In the genomic region with DNA sequence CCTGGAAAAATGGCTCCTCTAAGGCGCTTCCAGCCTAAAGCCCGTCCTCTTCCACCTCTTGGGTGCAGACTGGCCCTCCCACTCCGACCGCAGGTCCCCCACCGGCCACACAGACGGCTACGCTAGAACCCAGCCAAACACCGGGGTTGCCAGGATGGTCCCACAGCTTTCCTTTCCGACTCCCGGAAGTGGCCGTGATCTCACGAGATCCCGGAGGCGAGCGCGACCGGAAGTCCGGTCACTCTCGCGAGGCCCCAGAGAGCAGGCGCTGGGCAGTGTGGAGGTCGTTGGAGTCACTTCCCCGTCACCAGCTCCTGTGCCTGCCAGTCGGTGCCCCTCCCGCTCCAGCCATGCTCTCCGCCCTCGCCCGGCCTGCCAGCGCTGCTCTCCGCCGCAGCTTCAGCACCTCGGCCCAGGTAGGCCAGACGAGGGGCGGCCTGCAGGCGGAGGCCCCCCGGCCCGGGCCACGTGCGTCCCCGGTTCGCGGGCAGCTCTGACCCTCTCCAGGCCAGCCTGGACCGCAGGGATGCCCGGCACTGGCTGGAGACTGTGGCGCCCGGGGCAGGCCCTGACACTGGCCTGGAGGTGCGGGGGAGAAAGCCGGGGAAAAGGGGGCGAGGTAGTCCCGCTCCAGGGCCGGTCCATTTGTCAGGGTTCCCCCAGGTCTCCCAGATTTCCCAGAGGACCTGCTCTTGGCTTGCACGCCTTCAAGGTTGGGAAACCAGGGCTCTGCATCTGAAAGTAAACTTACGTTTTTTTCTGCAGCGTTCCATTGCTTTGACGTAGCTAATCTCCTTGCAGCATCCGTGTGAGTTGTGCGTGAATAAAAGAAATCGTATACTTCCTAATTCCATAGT, we compare ENCODE assay signal across 1 cellular context.
TF ChIP-seq lines count a peak whose summit lies in the region.

MDH2 (plus strand) TSS at position 296 of the 857 bp plus-strand sequence; CDS start at position 351, 55 bp downstream.
STYXL1 (minus strand) TSS at position 190 of the 857 bp plus-strand sequence. CDS start 17,477 bp downstream, outside the sequence.

TF ChIP-seq in K562, 482 proteins besides CTCF, POLR2A, EP300 and RAD21 (continued from another document and continues in another):
- TF ChIP-seq SPI1 (IDR thresholded peaks at IDR 0.05; ENCODE audit: borderline replicate concordance, low read depth, low read length) (peak; percentile 47; the same call in 1 of the 2 replicates), ZNF507 (tag; conservative IDR thresholded peaks at IDR 0.05) (no peak), ZNF717 (CRISPR knock-in tag; IDR thresholded peaks at IDR 0.05) (no peak), PTRF (tag; IDR thresholded peaks at IDR 0.05) (no peak), BDP1 (IDR thresholded peaks at IDR 0.05; ENCODE audit: insufficient read depth, insufficient read length) (no peak), ZBTB9 (CRISPR knock-in tag; IDR thresholded peaks at IDR 0.05) (0 out of 2 replicates have a peak, but pooled peaks have one; percentile 45), SAFB (IDR thresholded peaks at IDR 0.05; ENCODE audit: borderline replicate concordance, low read depth, low read length) (0 out of 2 replicates have a peak, but pooled peaks have one; percentile 14), ASH1L (IDR thresholded peaks at IDR 0.05; ENCODE audit: borderline replicate concordance, low read depth, partially characterized antibody) (peak; percentile 86), GTF2F1 (IDR thresholded peaks at IDR 0.05; ENCODE audit: low read depth, low read length) (peak; percentile 86; the same call in 1 of the 2 replicates), STAT5A (IDR thresholded peaks at IDR 0.05; ENCODE audit: borderline replicate concordance, low read length) (no peak), MAZ (CRISPR knock-in tag; conservative IDR thresholded peaks at IDR 0.05 in 1 of 2, IDR thresholded peaks at IDR 0.05 in 1 of 2) (peak; percentile 73 to 83), L3MBTL2 (IDR thresholded peaks at IDR 0.05) (peak; percentile 78; the same call in 1 of the 2 replicates), HNRNPH1 (optimal IDR thresholded peaks at IDR 0.05; ENCODE audit: low read depth, low read length) (no peak), ARID1B (IDR thresholded peaks at IDR 0.05) (peak; percentile 26; the same call in 1 of the 2 replicates), SMARCB1 (IDR thresholded peaks at IDR 0.05; ENCODE audit: insufficient read length, low read depth) (no peak), ZNF274 (IDR thresholded peaks at IDR 0.05; ENCODE audit: borderline replicate concordance, low read depth, low read length) (peak; percentile 54; the same call in 1 of the 2 replicates), ZNF354B (CRISPR knock-in tag; IDR thresholded peaks at IDR 0.05) (no peak), TAF15 (IDR thresholded peaks at IDR 0.05; ENCODE audit: low read depth, low read length) (no peak), ZFX (CRISPR knock-in tag; IDR thresholded peaks at IDR 0.05) (peak; percentile 97), HCFC1 (IDR thresholded peaks at IDR 0.05; ENCODE audit: low read depth, low read length) (peak; percentile 85), RBM14 (IDR thresholded peaks at IDR 0.05; ENCODE audit: borderline replicate concordance, insufficient read depth, low read depth, low read length) (0 out of 2 replicates have a peak, but pooled peaks have one; percentile 31), NFRKB (IDR thresholded peaks at IDR 0.05; ENCODE audit: low read depth) (peak; percentile 62), FOXP1 (CRISPR knock-in tag; IDR thresholded peaks at IDR 0.05) (no peak), DLX4 (CRISPR knock-in tag; IDR thresholded peaks at IDR 0.05) (no peak), ZC3H4 (CRISPR knock-in tag; IDR thresholded peaks at IDR 0.05; ENCODE audit: borderline replicate concordance) (no peak; the same call in 1 of the 2 replicates), JUND (IDR thresholded peaks at IDR 0.05; ENCODE audit: borderline replicate concordance, low read depth, low read length) (peak; percentile 66), JUND (tag; IDR thresholded peaks at IDR 0.05; ENCODE audit: borderline replicate concordance, low read depth, low read length) (peak; percentile 38; the same call in 1 of the 3 replicates), GABPB1 (CRISPR knock-in tag; IDR thresholded peaks at IDR 0.05) (peak; percentile 98), ARID3A (IDR thresholded peaks at IDR 0.05; ENCODE audit: borderline replicate concordance, low read depth, low read length) (no peak), ATF3 (IDR thresholded peaks at IDR 0.05) (0 out of 2 replicates have a peak, but pooled peaks have one; percentile 14), ATF3 (CRISPR knock-in tag; conservative IDR thresholded peaks at IDR 0.05) (no peak), NR2F6 (CRISPR knock-in tag; IDR thresholded peaks at IDR 0.05) (no peak), GTF2B (IDR thresholded peaks at IDR 0.05; ENCODE audit: extremely low read depth, insufficient read length) (peak; percentile 55)
- TF ChIP-seq, protein P1, sequence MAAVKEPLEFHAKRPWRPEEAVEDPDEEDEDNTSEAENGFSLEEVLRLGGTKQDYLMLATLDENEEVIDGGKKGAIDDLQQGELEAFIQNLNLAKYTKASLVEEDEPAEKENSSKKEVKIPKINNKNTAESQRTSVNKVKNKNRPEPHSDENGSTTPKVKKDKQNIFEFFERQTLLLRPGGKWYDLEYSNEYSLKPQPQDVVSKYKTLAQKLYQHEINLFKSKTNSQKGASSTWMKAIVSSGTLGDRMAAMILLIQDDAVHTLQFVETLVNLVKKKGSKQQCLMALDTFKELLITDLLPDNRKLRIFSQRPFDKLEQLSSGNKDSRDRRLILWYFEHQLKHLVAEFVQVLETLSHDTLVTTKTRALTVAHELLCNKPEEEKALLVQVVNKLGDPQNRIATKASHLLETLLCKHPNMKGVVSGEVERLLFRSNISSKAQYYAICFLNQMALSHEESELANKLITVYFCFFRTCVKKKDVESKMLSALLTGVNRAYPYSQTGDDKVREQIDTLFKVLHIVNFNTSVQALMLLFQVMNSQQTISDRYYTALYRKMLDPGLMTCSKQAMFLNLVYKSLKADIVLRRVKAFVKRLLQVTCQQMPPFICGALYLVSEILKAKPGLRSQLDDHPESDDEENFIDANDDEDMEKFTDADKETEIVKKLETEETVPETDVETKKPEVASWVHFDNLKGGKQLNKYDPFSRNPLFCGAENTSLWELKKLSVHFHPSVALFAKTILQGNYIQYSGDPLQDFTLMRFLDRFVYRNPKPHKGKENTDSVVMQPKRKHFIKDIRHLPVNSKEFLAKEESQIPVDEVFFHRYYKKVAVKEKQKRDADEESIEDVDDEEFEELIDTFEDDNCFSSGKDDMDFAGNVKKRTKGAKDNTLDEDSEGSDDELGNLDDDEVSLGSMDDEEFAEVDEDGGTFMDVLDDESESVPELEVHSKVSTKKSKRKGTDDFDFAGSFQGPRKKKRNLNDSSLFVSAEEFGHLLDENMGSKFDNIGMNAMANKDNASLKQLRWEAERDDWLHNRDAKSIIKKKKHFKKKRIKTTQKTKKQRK (IDR thresholded peaks at IDR 0.05; ENCODE audit: borderline replicate concordance, low read depth, low read length) = no peak
- TF ChIP-seq, protein P2, sequence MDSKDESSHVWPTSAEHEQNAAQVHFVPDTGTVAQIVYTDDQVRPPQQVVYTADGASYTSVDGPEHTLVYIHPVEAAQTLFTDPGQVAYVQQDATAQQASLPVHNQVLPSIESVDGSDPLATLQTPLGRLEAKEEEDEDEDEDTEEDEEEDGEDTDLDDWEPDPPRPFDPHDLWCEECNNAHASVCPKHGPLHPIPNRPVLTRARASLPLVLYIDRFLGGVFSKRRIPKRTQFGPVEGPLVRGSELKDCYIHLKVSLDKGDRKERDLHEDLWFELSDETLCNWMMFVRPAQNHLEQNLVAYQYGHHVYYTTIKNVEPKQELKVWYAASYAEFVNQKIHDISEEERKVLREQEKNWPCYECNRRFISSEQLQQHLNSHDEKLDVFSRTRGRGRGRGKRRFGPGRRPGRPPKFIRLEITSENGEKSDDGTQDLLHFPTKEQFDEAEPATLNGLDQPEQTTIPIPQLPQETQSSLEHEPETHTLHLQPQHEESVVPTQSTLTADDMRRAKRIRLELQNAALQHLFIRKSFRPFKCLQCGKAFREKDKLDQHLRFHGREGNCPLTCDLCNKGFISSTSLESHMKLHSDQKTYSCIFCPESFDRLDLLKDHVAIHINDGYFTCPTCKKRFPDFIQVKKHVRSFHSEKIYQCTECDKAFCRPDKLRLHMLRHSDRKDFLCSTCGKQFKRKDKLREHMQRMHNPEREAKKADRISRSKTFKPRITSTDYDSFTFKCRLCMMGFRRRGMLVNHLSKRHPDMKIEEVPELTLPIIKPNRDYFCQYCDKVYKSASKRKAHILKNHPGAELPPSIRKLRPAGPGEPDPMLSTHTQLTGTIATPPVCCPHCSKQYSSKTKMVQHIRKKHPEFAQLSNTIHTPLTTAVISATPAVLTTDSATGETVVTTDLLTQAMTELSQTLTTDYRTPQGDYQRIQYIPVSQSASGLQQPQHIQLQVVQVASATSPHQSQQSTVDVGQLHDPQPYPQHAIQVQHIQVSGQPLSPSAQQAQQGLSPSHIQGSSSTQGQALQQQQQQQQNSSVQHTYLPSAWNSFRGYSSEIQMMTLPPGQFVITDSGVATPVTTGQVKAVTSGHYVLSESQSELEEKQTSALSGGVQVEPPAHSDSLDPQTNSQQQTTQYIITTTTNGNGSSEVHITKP (IDR thresholded peaks at IDR 0.05; ENCODE audit: partially characterized antibody) = peak; percentile 42
- TF ChIP-seq, protein P3, sequence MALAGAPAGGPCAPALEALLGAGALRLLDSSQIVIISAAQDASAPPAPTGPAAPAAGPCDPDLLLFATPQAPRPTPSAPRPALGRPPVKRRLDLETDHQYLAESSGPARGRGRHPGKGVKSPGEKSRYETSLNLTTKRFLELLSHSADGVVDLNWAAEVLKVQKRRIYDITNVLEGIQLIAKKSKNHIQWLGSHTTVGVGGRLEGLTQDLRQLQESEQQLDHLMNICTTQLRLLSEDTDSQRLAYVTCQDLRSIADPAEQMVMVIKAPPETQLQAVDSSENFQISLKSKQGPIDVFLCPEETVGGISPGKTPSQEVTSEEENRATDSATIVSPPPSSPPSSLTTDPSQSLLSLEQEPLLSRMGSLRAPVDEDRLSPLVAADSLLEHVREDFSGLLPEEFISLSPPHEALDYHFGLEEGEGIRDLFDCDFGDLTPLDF (CRISPR knock-in tag; IDR thresholded peaks at IDR 0.05) = peak; percentile 67; the same call in 1 of the 2 replicates
- TF ChIP-seq, protein P4, sequence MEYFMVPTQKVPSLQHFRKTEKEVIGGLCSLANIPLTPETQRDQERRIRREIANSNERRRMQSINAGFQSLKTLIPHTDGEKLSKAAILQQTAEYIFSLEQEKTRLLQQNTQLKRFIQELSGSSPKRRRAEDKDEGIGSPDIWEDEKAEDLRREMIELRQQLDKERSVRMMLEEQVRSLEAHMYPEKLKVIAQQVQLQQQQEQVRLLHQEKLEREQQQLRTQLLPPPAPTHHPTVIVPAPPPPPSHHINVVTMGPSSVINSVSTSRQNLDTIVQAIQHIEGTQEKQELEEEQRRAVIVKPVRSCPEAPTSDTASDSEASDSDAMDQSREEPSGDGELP (CRISPR knock-in tag; IDR thresholded peaks at IDR 0.05; ENCODE audit: borderline replicate concordance) = peak; percentile 89
